ENCODE assay signal across 8 cellular contexts in genomic region chr19:13861714-13862531, GRCh38. TPM values are rescaled to one million over a fixed set of nuclear protein-coding genes. Genes with fewer than 3 reads are reported as not detected.
DNase-seq lines count a peak whose midpoint lies in the region; ATAC-seq and TF ChIP-seq lines count a peak whose summit lies in the region.

No MANE protein-coding gene starts in this region.

- H3K4me3 ChIP-seq in AG09309 (ENCODE audit: control insufficient read depth, low read depth, low read length) (peak overlapping the region; percentile 46), lower leg skin (ENCODE audit: low read depth, poor library complexity, severe bottlenecking) (peak overlapping the region; percentile 0)

- WGBS in lower leg skin, 2 donors, result 0 to 2% methylated on average over 26 to 27 of the region's 27 CpGs

- TF ChIP-seq CTCF in AG09309 (IDR thresholded peaks at IDR 0.05; ENCODE audit: control insufficient read depth, insufficient read depth, low read depth, low read length, missing control alignments) (peak; percentile 92), lower leg skin (IDR thresholded peaks at IDR 0.05) (peak in 2 of 3 donors; percentile 95 to 99)

- DNase-seq in AG09309 (ENCODE audit: low read depth), result no peak
- DNase-seq in NCI-H510A (lab: John Stamatoyannopoulos, UW), result peak; percentile 63
- DNase-seq in activated CD4-positive, alpha-beta T cell treated with anti-CD3 and anti-CD28 coated beads, Interleukin-2, amount 50 U/mL, for 1 hour, result peak; percentile 85
- peak; percentile 74 to 89 for DNase-seq in dermis microvascular lymphatic vessel endothelial cell (ENCODE audit: low read depth in 2 of 2)
- peak; percentile 92 to 99 for DNase-seq in lower leg skin (ENCODE audit: low spot score in 2 of 2)
- DNase-seq in stimulated activated CD4-positive, alpha-beta T cell treated with anti-CD3 and anti-CD28 coated beads, Interleukin-4, amount 100 ng/mL, for 4 hours, result peak; percentile 88 to 91

- ATAC-seq in GM18907 (IDR thresholded peaks at IDR 0.05; ENCODE audit: unreplicated experiment), result peak; percentile 72
- peak; percentile 67 for ATAC-seq in HG03175 (IDR thresholded peaks at IDR 0.05; ENCODE audit: unreplicated experiment)

- intact Hi-C loops in lower leg skin (cut with DNase I; ENCODE audit: low total_unique reads), result loop anchor here (2.0 to 5.0 kb wide), 3 partner anchors 77 to 1990 kb away; no protein-coding TSS in a partner anchor

- TF ChIP-seq POLR2A in lower leg skin (IDR thresholded peaks at IDR 0.05), result peak in 1 of 2 donors; percentile 7

RNA-seq across cellular contexts. Expression of gene NANOS3, which starts 15.0 kb away (rescaled TPM):
- total RNA-seq in dermis microvascular lymphatic vessel endothelial cell (0.25 TPM in 1 of 2 replicates, not detected in the other), lower leg skin (not detected)

RNA-seq across cellular contexts. Expression of gene BRME1, which starts 44.0 kb away (rescaled TPM):
- total RNA-seq in dermis microvascular lymphatic vessel endothelial cell (0.25 and 0.39 TPM in 2 replicates), lower leg skin (10 to 100 TPM in 1 of 4 donors, 1 to 10 TPM in 3; 2.3 to 11.8 (median 5.7) TPM)

RNA-seq across cellular contexts. Expression of gene CC2D1A, which starts 44.1 kb away (rescaled TPM):
- 3.7 and 5.6 TPM in 2 replicates for total RNA-seq in dermis microvascular lymphatic vessel endothelial cell
- total RNA-seq in lower leg skin, result 100 to 1,000 TPM in 1 of 4 donors, 10 to 100 TPM in 3; 48.9 to 104 (median 54.8) TPM
